20 cellular contexts compared by ENCODE assay signal in the genomic region with DNA sequence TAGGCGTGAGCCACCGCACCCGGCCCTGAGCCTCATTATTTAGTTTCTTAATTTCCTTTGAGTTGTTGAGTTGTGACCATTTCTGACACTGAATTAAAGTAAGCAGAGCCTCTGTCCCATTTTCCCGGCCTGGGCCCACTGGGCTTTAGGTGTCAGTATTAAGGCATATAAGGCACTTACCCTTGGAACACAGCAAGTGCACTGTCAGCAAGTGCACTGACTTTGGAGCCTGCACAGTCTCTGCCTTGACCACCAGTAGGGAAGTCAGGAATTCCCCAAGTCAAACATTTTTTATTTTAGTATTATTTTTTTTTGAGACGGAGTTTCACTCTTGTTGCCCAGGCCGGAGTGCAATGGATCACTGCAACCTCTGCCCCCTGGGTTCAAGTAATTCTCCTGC. TPM values are rescaled to one million over a fixed set of nuclear protein-coding genes. Genes with fewer than 3 reads are reported as not detected.
DNase-seq lines count a peak whose midpoint lies in the region; ATAC-seq and TF ChIP-seq lines count a peak whose summit lies in the region.
"Had no signal": no experiment of that assay in that cellular context is flagged by ENCODE, and none has a peak within 500 bp of the region (broad histone marks: within the 10 kb centered on the region; RNA-seq: fewer than 3 reads in every experiment).

No MANE protein-coding gene starts in this region.

- peaks cover 3 to 52% of the 10 kb centered on the region in 2 donors for H3K36me3 ChIP-seq in psoas muscle (ENCODE audit: insufficient read depth in 1 of 2, low read depth in 1 of 2)

- DNase-seq in CD14-positive monocyte (ENCODE audit: low spot score) (no peak), HL-60 (ENCODE audit: low read depth in 1 of 2, low spot score in 1 of 2) (no peak), osteocyte (ENCODE audit: extremely low spot score, unreplicated experiment) (peak; percentile 59), psoas muscle (no peak)
- DNase-seq: 8988T; ACHN; C1 segment of cervical spinal cord; CD4-positive, alpha-beta T cell; CD8-positive, alpha-beta memory T cell; DMS 273 treated with DMSO at 0.1 percent for 48 hours; DMS79; EL; GDM1; GM23248; HCEC 1CT had no signal

- H3K4me3 ChIP-seq in HL-60 (replicated peaks; ENCODE audit: insufficient read depth, low read length): no peak overlapping the region
- no peak overlapping the region for H3K4me3 ChIP-seq in psoas muscle
- H3K4me3 ChIP-seq: A549, GM12878, GM23248 had no signal

- H3K27ac Mint-ChIP-seq in CD14-positive monocyte (peak overlapping the region; percentile 62 to 88 (median 80)), osteocyte (ENCODE audit: unreplicated experiment) (no peak overlapping the region)
- peak overlapping the region; percentile 86 for H3K27ac Mint-ChIP-seq in dendritic cell treated with granulocyte-macrophage colony-stimulating factor and Interleukin-4, amounts not matched to agents 40 ng/mL and 50 ng/mL, for 4 days

- peaks cover 10% of the 10 kb centered on the region for H3K4me1 ChIP-seq in psoas muscle
- H3K4me1 ChIP-seq: A549 had no signal

- intact Hi-C loops in CD14-positive monocyte (cut with micrococcal nuclease): no loop called here
- intact Hi-C loops in dendritic cell treated with granulocyte-macrophage colony-stimulating factor and Interleukin-4, amounts not matched to agents 40 ng/mL and 50 ng/mL, for 4 days (cut with micrococcal nuclease): no loop called here
- intact Hi-C loops in psoas muscle (cut with DNase I): no loop called here

- TF ChIP-seq CTCF in CD14-positive monocyte (IDR thresholded peaks at IDR 0.05): no peak
- TF ChIP-seq CTCF in HL-60 (IDR thresholded peaks at IDR 0.05; ENCODE audit: insufficient read depth, low read length): no peak
- no peak for TF ChIP-seq CTCF in osteocyte (IDR thresholded peaks at IDR 0.05)
- no peak for TF ChIP-seq CTCF in psoas muscle (IDR thresholded peaks at IDR 0.05)

- H3K27me3 ChIP-seq in HL-60 (ENCODE audit: insufficient read depth, poor library complexity, severe bottlenecking) (no peaks in the 10 kb centered on the region), psoas muscle (ENCODE audit: insufficient read depth in 3 of 3, low read length in 2 of 3) (no peaks in the 10 kb centered on the region)

- H3K4me1 Mint-ChIP-seq in CD14-positive monocyte (peaks cover 75% of the 10 kb centered on the region), osteocyte (ENCODE audit: unreplicated experiment) (peaks cover 3% of the 10 kb centered on the region)
- peaks cover 71% of the 10 kb centered on the region for H3K4me1 Mint-ChIP-seq in dendritic cell treated with granulocyte-macrophage colony-stimulating factor and Interleukin-4, amounts not matched to agents 40 ng/mL and 50 ng/mL, for 4 days (ENCODE audit: low read depth)

- H3K4me3 Mint-ChIP-seq in CD14-positive monocyte (no peak overlapping the region), osteocyte (ENCODE audit: unreplicated experiment) (no peak overlapping the region)
- H3K4me3 Mint-ChIP-seq in dendritic cell treated with granulocyte-macrophage colony-stimulating factor and Interleukin-4, amounts not matched to agents 40 ng/mL and 50 ng/mL, for 4 days: peak overlapping the region; percentile 20
- H3K4me3 Mint-ChIP-seq: CD4-positive, alpha-beta T cell; CD8-positive, alpha-beta memory T cell had no signal

- H3K27ac ChIP-seq in HL-60 (replicated peaks) (peak overlapping the region; percentile 86), psoas muscle (no peak overlapping the region)
- H3K27ac ChIP-seq: A549, GM23248 had no signal

- H3K36me3 Mint-ChIP-seq in CD14-positive monocyte (peaks cover 14 to 18% of the 10 kb centered on the region in 2 donors), osteocyte (ENCODE audit: unreplicated experiment) (peaks cover 24% of the 10 kb centered on the region)
- H3K36me3 Mint-ChIP-seq in dendritic cell treated with granulocyte-macrophage colony-stimulating factor and Interleukin-4, amounts not matched to agents 40 ng/mL and 50 ng/mL, for 4 days (ENCODE audit: low read depth): peaks cover 18% of the 10 kb centered on the region

- H3K9me3 ChIP-seq in psoas muscle: no peaks in the 10 kb centered on the region
- H3K9me3 ChIP-seq: A549 had no signal

- no peak for ATAC-seq in psoas muscle
- ATAC-seq in HG03108 (IDR thresholded peaks at IDR 0.05; ENCODE audit: unreplicated experiment): no peak
- ATAC-seq in GM21619 (IDR thresholded peaks at IDR 0.05; ENCODE audit: unreplicated experiment): no peak
- ATAC-seq: A549, GM12878 had no signal

- H3K9me3 Mint-ChIP-seq in CD14-positive monocyte: no peaks in the 10 kb centered on the region
- no peaks in the 10 kb centered on the region for H3K9me3 Mint-ChIP-seq in dendritic cell treated with granulocyte-macrophage colony-stimulating factor and Interleukin-4, amounts not matched to agents 40 ng/mL and 50 ng/mL, for 4 days
- no peaks in the 10 kb centered on the region for H3K9me3 Mint-ChIP-seq in osteocyte (ENCODE audit: unreplicated experiment)
- H3K9me3 Mint-ChIP-seq: CD4-positive, alpha-beta T cell; CD8-positive, alpha-beta memory T cell had no signal

- 95% methylated on average over 6 of the region's 6 CpGs for WGBS in psoas muscle, 3 donors

- peaks cover 0 to 2% (median 0%) of the 10 kb centered on the region in 3 donors for H3K27me3 Mint-ChIP-seq in CD14-positive monocyte (ENCODE audit: low read depth in 3 of 3)
- no peaks in the 10 kb centered on the region for H3K27me3 Mint-ChIP-seq in dendritic cell treated with granulocyte-macrophage colony-stimulating factor and Interleukin-4, amounts not matched to agents 40 ng/mL and 50 ng/mL, for 4 days
- H3K27me3 Mint-ChIP-seq in osteocyte (ENCODE audit: unreplicated experiment): no peaks in the 10 kb centered on the region
- H3K27me3 Mint-ChIP-seq: CD4-positive, alpha-beta T cell; CD8-positive, alpha-beta memory T cell had no signal

RNA-seq across cellular contexts. Expression of a gene that starts 56.6 kb away (rescaled TPM):
- polyA plus RNA-seq in CD14-positive monocyte (10 to 100 TPM; 78.2 to 87.0 TPM), psoas muscle (10 to 100 TPM; 44.5 to 83.6 (median 50.6) TPM)
- total RNA-seq in osteocyte (119 and 120 TPM in 2 replicates), psoas muscle (100 to 1,000 TPM in 1 of 4 donors, 10 to 100 TPM in 3; 44.7 to 115 (median 55.9) TPM)

RNA-seq across cellular contexts. Expression of a gene that starts 59.0 kb away (rescaled TPM):
- polyA plus RNA-seq in CD14-positive monocyte: 10 to 100 TPM; 12.3 to 14.2 TPM
- 18.6 and 23.2 TPM in 2 replicates for total RNA-seq in osteocyte
- 10 to 100 TPM; 18.8 to 28.8 (median 20.1) TPM for total RNA-seq in psoas muscle
- polyA plus RNA-seq in psoas muscle: 10 to 100 TPM; 10.2 to 25.4 (median 11.9) TPM
